ENCODE assay signal across 17 cellular contexts in the genomic region with DNA sequence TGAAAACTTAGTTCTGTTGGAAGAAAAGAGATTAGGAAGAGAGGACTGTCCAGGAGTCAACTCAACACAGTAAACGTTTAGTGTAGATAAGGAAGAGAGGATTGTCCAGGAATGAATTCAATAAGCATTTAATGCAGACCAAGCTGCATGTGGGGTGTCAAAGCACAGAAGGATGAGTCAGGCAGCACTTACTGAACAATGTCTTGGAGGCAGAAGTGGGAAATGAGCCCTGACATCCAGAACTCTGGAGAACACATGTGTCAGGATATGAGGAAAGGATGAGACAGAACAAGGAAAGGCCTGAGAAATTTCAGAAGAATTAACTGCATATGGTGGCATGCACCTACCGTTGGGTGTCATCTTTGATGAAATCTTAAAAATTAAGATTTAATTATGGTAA.
"Had no signal": no experiment of that assay in that cellular context is flagged by ENCODE, and none has a peak within 500 bp of the region (broad histone marks: within the 10 kb centered on the region; RNA-seq: fewer than 3 reads in every experiment).

No MANE protein-coding gene starts in this region.

- H3K9me3 Mint-ChIP-seq: activated B cell treated with CpG ODN at 0.5 μM for 24 hours; activated T-cell treated with anti-CD3 and anti-CD28 coated beads, Interleukin-2, amount 50 U/mL, for 24 hours; T-helper 1 cell treated with Interleukin-12 subunit alpha and Interleukin-12 subunit beta and Interleukin-4 antibody, amounts not matched to agents 30 μg/mL and 1 μg/mL, for 36 hours had no signal

- H3K4me3 ChIP-seq: cardiac muscle cell, esophagus muscularis mucosa, lung, pancreas, upper lobe of right lung had no signal

- H3K27me3 Mint-ChIP-seq: activated B cell treated with CpG ODN at 0.5 μM for 24 hours; activated T-cell treated with anti-CD3 and anti-CD28 coated beads, Interleukin-2, amount 50 U/mL, for 24 hours had no signal

- H3K4me3 Mint-ChIP-seq: activated B cell treated with CpG ODN at 0.5 μM for 24 hours; activated naive CD8-positive, alpha-beta T cell; activated T-cell treated with anti-CD3 and anti-CD28 coated beads, Interleukin-2, amount 50 U/mL, for 24 hours; naive B cell; stimulated activated naive CD8-positive, alpha-beta T cell treated with anti-CD3 and anti-CD28 coated beads, Interleukin-15, Interleukin-2, amounts not matched to agents 100 ng/mL and 50 ng/mL, for 24 hours; T-helper 1 cell treated with Interleukin-12 subunit alpha and Interleukin-12 subunit beta and Interleukin-4 antibody, amounts not matched to agents 30 μg/mL and 1 μg/mL, for 36 hours had no signal

- H3K4me1 Mint-ChIP-seq: activated B cell treated with CpG ODN at 0.5 μM for 24 hours, naive B cell had no signal

- H3K27ac Mint-ChIP-seq: activated B cell treated with CpG ODN at 0.5 μM for 24 hours; activated naive CD8-positive, alpha-beta T cell; activated T-cell treated with anti-CD3 and anti-CD28 coated beads, Interleukin-2, amount 50 U/mL, for 24 hours; stimulated activated naive CD8-positive, alpha-beta T cell treated with anti-CD3 and anti-CD28 coated beads, Interleukin-15, Interleukin-2, amounts not matched to agents 100 ng/mL and 50 ng/mL, for 24 hours; T-helper 1 cell treated with Interleukin-12 subunit alpha and Interleukin-12 subunit beta and Interleukin-4 antibody, amounts not matched to agents 30 μg/mL and 1 μg/mL, for 36 hours had no signal

- H3K4me1 ChIP-seq: esophagus muscularis mucosa, pancreas, upper lobe of right lung had no signal

- FAIRE-seq: colon, pancreas had no signal

- H3K27ac ChIP-seq: cardiac muscle cell, esophagus muscularis mucosa, pancreas, upper lobe of right lung had no signal

- H3K36me3 ChIP-seq: cardiac muscle cell, esophagus muscularis mucosa, pancreas, upper lobe of right lung had no signal

- H3K36me3 Mint-ChIP-seq: activated naive CD8-positive, alpha-beta T cell; naive B cell had no signal

- DNase-seq: activated B cell treated with CpG ODN at 0.5 μM for 24 hours; activated CD4-positive, alpha-beta T cell treated with anti-CD3 and anti-CD28 coated beads, Interleukin-2, amount 50 U/mL, for 1 hour; activated effector memory CD4-positive, alpha-beta T cell treated with Interleukin-2 at 50 U/mL for 16 hours; activated T-cell treated with anti-CD3 and anti-CD28 coated beads, Interleukin-2, amount 50 U/mL, for 24 hours; anterior cingulate cortex; hippocampal formation; naive B cell; pancreas; stimulated activated CD4-positive, alpha-beta T cell treated with anti-CD3 and anti-CD28 coated beads, Interleukin-4, amount 100 ng/mL, for 1 hour; upper lobe of right lung had no signal

- H3K9me3 ChIP-seq: esophagus muscularis mucosa, pancreas, upper lobe of right lung had no signal

- H3K27me3 ChIP-seq: cardiac muscle cell, esophagus muscularis mucosa, upper lobe of right lung had no signal

- ATAC-seq: pancreas, upper lobe of right lung had no signal
